18 cellular contexts compared by ENCODE assay signal in genomic region chrX:25941559-25942250, GRCh38.
"Had no signal": no experiment of that assay in that cellular context is flagged by ENCODE, and none has a peak within 500 bp of the region (broad histone marks: within the 10 kb centered on the region; RNA-seq: fewer than 3 reads in every experiment).

No MANE protein-coding gene starts in this region.

- ATAC-seq: activated naive CD4-positive, alpha-beta T cell treated with anti-CD3 and anti-CD28 coated beads, Interleukin-2, amount 50 U/mL, for 72 hours; sciatic nerve; T-helper 17 cell had no signal

- H3K27ac ChIP-seq: brain microvascular endothelial cell, left ventricle myocardium inferior, spleen, suprapubic skin, upper lobe of left lung had no signal

- H3K4me1 ChIP-seq: left ventricle myocardium inferior, spleen, suprapubic skin, upper lobe of left lung had no signal

- H3K9me3 ChIP-seq: suprapubic skin, upper lobe of left lung had no signal

- H3K27me3 Mint-ChIP-seq: activated CD4-positive, alpha-beta T cell treated with anti-CD3 and anti-CD28 coated beads, Interleukin-2, amount 10 ng/mL, durations not matched to agents 7 days and 5 days; progenitor cell of endocrine pancreas; T-helper 17 cell had no signal

- H3K4me3 Mint-ChIP-seq: activated CD4-positive, alpha-beta T cell treated with anti-CD3 and anti-CD28 coated beads, Interleukin-2, amount 10 ng/mL, durations not matched to agents 7 days and 5 days; nephron; T-helper 17 cell had no signal

- H3K4me1 Mint-ChIP-seq: activated CD4-positive, alpha-beta T cell treated with anti-CD3 and anti-CD28 coated beads, Interleukin-2, amount 10 ng/mL, durations not matched to agents 7 days and 5 days; nephron; T-helper 17 cell had no signal

- H3K36me3 Mint-ChIP-seq: activated naive CD4-positive, alpha-beta T cell treated with anti-CD3 and anti-CD28 coated beads, Interleukin-2, amount 50 U/mL, for 72 hours had no signal

- H3K4me3 ChIP-seq: left ventricle myocardium inferior, spleen, suprapubic skin, upper lobe of left lung had no signal

- H3K27me3 ChIP-seq: brain microvascular endothelial cell, spleen, suprapubic skin, upper lobe of left lung had no signal

- DNase-seq: activated CD4-positive, alpha-beta T cell treated with anti-CD3 and anti-CD28 coated beads, Interleukin-2, amount 10 ng/mL, durations not matched to agents 7 days and 5 days; activated CD4-positive, CD25-positive, alpha-beta regulatory T cell; amniotic stem cell; brain microvascular endothelial cell; head of caudate nucleus; left ventricle myocardium inferior; mesendoderm; occipital lobe; spleen; stimulated activated CD4-positive, alpha-beta T cell treated with anti-CD3 and anti-CD28 coated beads, Interleukin-2, amount 100 ng/mL, for 24 hours; stimulated activated naive CD4-positive, alpha-beta T cell treated with Interleukin-2 at 50 U/mL for 16 hours; T-helper 17 cell; upper lobe of left lung had no signal

- H3K36me3 ChIP-seq: brain microvascular endothelial cell, left ventricle myocardium inferior, spleen, suprapubic skin, upper lobe of left lung had no signal

- H3K27ac Mint-ChIP-seq: activated CD4-positive, alpha-beta T cell treated with anti-CD3 and anti-CD28 coated beads, Interleukin-2, amount 10 ng/mL, durations not matched to agents 7 days and 5 days; activated naive CD4-positive, alpha-beta T cell treated with anti-CD3 and anti-CD28 coated beads, Interleukin-2, amount 50 U/mL, for 72 hours; nephron; progenitor cell of endocrine pancreas; T-helper 17 cell had no signal
